20 cellular contexts compared by ENCODE assay signal in genomic region chr2:72515696-72516095, GRCh38.
A peak's percentile ranks its signal among the peaks of the same experiment; 100 is the strongest.
DNase-seq lines count a peak whose midpoint lies in the region; ATAC-seq and TF ChIP-seq lines count a peak whose summit lies in the region.
"Had no signal": no experiment of that assay in that cellular context is flagged by ENCODE, and none has a peak within 500 bp of the region (broad histone marks: within the 10 kb centered on the region; RNA-seq: fewer than 3 reads in every experiment).

No MANE protein-coding gene starts in this region.

- no peak overlapping the region for H3K4me3 ChIP-seq in brain microvascular endothelial cell (ENCODE audit: low read depth, low read length)
- H3K4me3 ChIP-seq: Peyer's patch had no signal

- DNase-seq in Ammon's horn (ENCODE audit: low spot score) (peak; percentile 82), M059J (ENCODE audit: low read depth) (peak; percentile 24), brain microvascular endothelial cell (peak; percentile 11), myocyte (ENCODE audit: low read depth) (peak; percentile 33), DMS153 treated with DMSO at 0.1 percent for 48 hours (lab: John Stamatoyannopoulos, UW; ENCODE audit: unreplicated experiment) (no peak)
- DNase-seq: activated CD4-positive, alpha-beta T cell treated with anti-CD3 and anti-CD28 coated beads, Interleukin-2, amount 50 U/mL, for 4 hours; activated naive CD4-positive, alpha-beta T cell treated with anti-CD3 and anti-CD28 coated beads, Interleukin-2, amount 10 ng/mL, durations not matched to agents 7 days and 5 days; activated T-cell treated with anti-CD3 and anti-CD28 coated beads for 4 hours; kidney; mesenchymal stem cell; NCI-H1105 treated with DMSO at 0.1 percent for 48 hours; NCI-H2171 treated with DMSO at 0.1 percent for 48 hours; NCI-H82; Peyer's patch; stimulated activated CD4-positive, alpha-beta T cell treated with anti-CD3 and anti-CD28 coated beads, Interleukin-15, amount 100 ng/mL, for 24 hours; stimulated activated naive CD8-positive, alpha-beta T cell treated with anti-CD3 and anti-CD28 coated beads, Interleukin-15, Interleukin-2, amounts not matched to agents 100 U/mL and 50 U/mL, for 24 hours had no signal

- no peaks in the 10 kb centered on the region for H3K27me3 ChIP-seq in brain microvascular endothelial cell (replicated peaks)
- H3K27me3 ChIP-seq: Peyer's patch had no signal

- ATAC-seq in esophagus mucosa, result no peak
- ATAC-seq in GM19324 (IDR thresholded peaks at IDR 0.05; ENCODE audit: low FRiP score, unreplicated experiment), result no peak
- no peak for ATAC-seq in HG03108 (IDR thresholded peaks at IDR 0.05; ENCODE audit: unreplicated experiment)
- ATAC-seq: stimulated activated naive CD8-positive, alpha-beta T cell treated with anti-CD3 and anti-CD28 coated beads, Interleukin-15, Interleukin-2, amounts not matched to agents 100 U/mL and 50 U/mL, for 24 hours had no signal

- no peak overlapping the region for H3K27ac ChIP-seq in brain microvascular endothelial cell
- H3K27ac ChIP-seq: HL-60, Peyer's patch had no signal

- in situ Hi-C loops in brain microvascular endothelial cell (cut with HindIII; ENCODE audit: low pct_ligation_motif_present, low sequenced_read_pairs), result no loop called here

- no peak for TF ChIP-seq CTCF in brain microvascular endothelial cell (IDR thresholded peaks at IDR 0.05; ENCODE audit: low read depth, low read length, missing control alignments)

- H3K36me3 ChIP-seq in brain microvascular endothelial cell (replicated peaks), result no peaks in the 10 kb centered on the region
